Comparison of ENCODE assay signal across 8 cellular contexts in the genomic region with DNA sequence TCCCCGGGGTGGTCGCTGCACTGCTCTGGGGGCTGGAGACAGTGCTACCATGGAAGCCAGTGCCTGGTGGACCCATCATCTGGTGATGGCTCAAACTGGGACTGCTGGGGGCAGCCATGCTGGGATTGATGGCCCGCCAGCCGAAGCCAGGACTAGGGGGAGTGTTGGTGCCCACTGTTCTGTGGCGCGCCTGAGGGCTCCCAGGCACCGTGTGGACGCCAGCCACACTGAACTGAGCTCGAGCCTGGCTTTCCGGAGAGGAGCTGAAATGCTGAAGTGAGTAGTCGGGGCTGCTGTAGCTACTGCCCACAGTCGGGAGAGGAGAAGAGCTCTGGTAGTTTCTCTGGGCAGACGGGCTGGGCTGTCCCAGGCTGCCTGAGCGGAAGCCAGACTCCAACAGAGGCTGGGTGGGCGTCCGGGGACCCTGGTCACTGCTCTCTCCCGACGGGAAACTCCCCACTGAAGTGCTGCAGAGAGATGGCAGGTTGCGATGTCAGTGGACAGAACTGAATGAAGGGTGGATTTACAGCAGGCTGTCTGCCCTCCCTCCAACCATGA.
"Had no signal": no experiment of that assay in that cellular context is flagged by ENCODE, and none has a peak within 500 bp of the region (broad histone marks: within the 10 kb centered on the region; RNA-seq: fewer than 3 reads in every experiment).

No MANE protein-coding gene starts in this region.

- DNase-seq: activated CD4-positive, alpha-beta T cell treated with anti-CD3 and anti-CD28 coated beads for 48 hours; activated naive CD4-positive, alpha-beta T cell treated with anti-CD3 and anti-CD28 coated beads for 36 hours; caudate nucleus; effector memory CD8-positive, alpha-beta T cell; naive thymus-derived CD4-positive, alpha-beta T cell; SHP77; T-helper 17 cell had no signal

- ATAC-seq: effector memory CD8-positive, alpha-beta T cell; naive thymus-derived CD4-positive, alpha-beta T cell; T-helper 17 cell; WTC11 had no signal
